10 cellular contexts compared by ENCODE assay signal in genomic region chr19:1170938-1171754, GRCh38. TPM values are rescaled to one million over a fixed set of nuclear protein-coding genes. Genes with fewer than 3 reads are reported as not detected.
DNase-seq lines count a peak whose midpoint lies in the region; ATAC-seq and TF ChIP-seq lines count a peak whose summit lies in the region.
"Had no signal": no experiment of that assay in that cellular context is flagged by ENCODE, and none has a peak within 500 bp of the region (broad histone marks: within the 10 kb centered on the region; RNA-seq: fewer than 3 reads in every experiment).

No MANE protein-coding gene starts in this region.

- no peak for TF ChIP-seq EP300 in transverse colon (IDR thresholded peaks at IDR 0.05; ENCODE audit: low read depth)

- H3K4me1 ChIP-seq in transverse colon, result peaks cover 12 to 43% (median 31%) of the 10 kb centered on the region in 4 donors

- in situ Hi-C loops in transverse colon (cut with MboI; ENCODE audit: low pct_ligation_motif_present in 1 of 4, low pct_unique_long_range_greater_than_20kb in 1 of 4, low sequenced_read_pairs in 3 of 4), result no loop called here

- no peak for ATAC-seq in GM18511 (IDR thresholded peaks at IDR 0.05; ENCODE audit: unreplicated experiment)

- intact Hi-C loops in transverse colon (cut with DNase I; ENCODE audit: low total_unique reads), result no loop called here

- TF ChIP-seq POLR2A in transverse colon (IDR thresholded peaks at IDR 0.05), result no peak

- H3K27ac ChIP-seq in transverse colon, result peak overlapping the region; percentile 95 to 98 (median 96)

- H3K4me3 ChIP-seq in transverse colon, result peak overlapping the region in 1 of 4 donors; percentile 82

- peak; percentile 12 for DNase-seq in activated naive CD4-positive, alpha-beta T cell treated with anti-CD3 and anti-CD28 coated beads, Interleukin-2, amount 50 U/mL, for 16 hours
- DNase-seq in activated naive CD4-positive, alpha-beta T cell (lab: John Stamatoyannopoulos, UW), result no peak
- DNase-seq in astrocyte of the hippocampus (ENCODE audit: low read depth, low spot score) (peak; percentile 42), medulla oblongata (ENCODE audit: extremely low spot score) (peak; percentile 58), transverse colon (no peak), HuH-7 (ENCODE audit: low spot score) (no peak), NCI-H1930 (lab: John Stamatoyannopoulos, UW) (no peak)
- DNase-seq: DMS153, NCI-H1092 had no signal

- no peaks in the 10 kb centered on the region for H3K27me3 ChIP-seq in transverse colon

- H3K9me3 ChIP-seq in transverse colon, result no peaks in the 10 kb centered on the region

- no peak for TF ChIP-seq CTCF in transverse colon (IDR thresholded peaks at IDR 0.05)

- WGBS in transverse colon (ENCODE audit: low coverage in 1 of 2), 2 donors, result 80 to 84% methylated on average over 16 to 26 of the region's 38 CpGs

- no peaks in the 10 kb centered on the region for H3K36me3 ChIP-seq in transverse colon

RNA-seq across cellular contexts. Expression of gene SBNO2, which starts 2.9 kb away (rescaled TPM):
- total RNA-seq in transverse colon, result 100 to 1,000 TPM in 1 of 4 donors, 10 to 100 TPM in 3; 34.5 to 142 (median 48.3) TPM

RNA-seq across cellular contexts. Expression of gene STK11, which starts 34.4 kb away (rescaled TPM):
- 100 to 1,000 TPM in 3 of 4 donors, 10 to 100 TPM in 1; 93.7 to 152 (median 103) TPM for total RNA-seq in transverse colon

Comparison
In these comparisons a context has a peak if more than half of its experiments do, and no peak if none do; other contexts are left out.
1. DNase-seq: peak in activated naive CD4-positive, alpha-beta T cell treated with anti-CD3 and anti-CD28 coated beads, Interleukin-2, amount 50 U/mL, for 16 hours (single experiment), astrocyte of the hippocampus (single experiment) and medulla oblongata (single experiment); none in activated naive CD4-positive, alpha-beta T cell (0 of 4), transverse colon (single experiment), HuH-7 (single experiment) and NCI-H1930 (0 of 2).